ENCODE assay signal across 20 cellular contexts in genomic region chr6:1347187-1347560, GRCh38. TPM values are rescaled to one million over a fixed set of nuclear protein-coding genes. Genes with fewer than 3 reads are reported as not detected.
A peak's percentile ranks its signal among the peaks of the same experiment; 100 is the strongest.
DNase-seq lines count a peak whose midpoint lies in the region; ATAC-seq and TF ChIP-seq lines count a peak whose summit lies in the region.
"Had no signal": no experiment of that assay in that cellular context is flagged by ENCODE, and none has a peak within 500 bp of the region (broad histone marks: within the 10 kb centered on the region; RNA-seq: fewer than 3 reads in every experiment).

No MANE protein-coding gene starts in this region.

- H3K9me3 ChIP-seq in MG63 (peaks cover 18% of the 10 kb centered on the region), esophagus muscularis mucosa (peaks cover 5 to 19% (median 14%) of the 10 kb centered on the region in 4 donors), GM23248 (ENCODE audit: low read depth) (no peaks in the 10 kb centered on the region)
- H3K9me3 ChIP-seq: BE2C had no signal

- in situ Hi-C loops in GM23248 (cut with MboI) = no loop called here

- no peak for TF ChIP-seq CTCF in esophagus muscularis mucosa (IDR thresholded peaks at IDR 0.05)

- H4K8ac ChIP-seq in mesendoderm (ENCODE audit: low read depth, low read length) = no peak overlapping the region

- H3K9me3 Mint-ChIP-seq in stimulated activated memory B cell treated with anti-CD40 and anti-IgM and Interleukin-4, amounts not matched to agents 10 μg/mL and 1 μg/mL and 100 μg/mL, for 72 hours = peaks cover 34% of the 10 kb centered on the region

- intact Hi-C loops in esophagus muscularis mucosa (cut with DNase I) = no loop called here

- no peak overlapping the region for H3K9ac ChIP-seq in mesendoderm (ENCODE audit: low read length)
- no peak overlapping the region for H3K9ac ChIP-seq in GM23248

- no peak overlapping the region for H2BK5ac ChIP-seq in mesendoderm (ENCODE audit: low read length)

- peaks cover 50% of the 10 kb centered on the region for H3K27me3 Mint-ChIP-seq in stimulated activated memory B cell treated with anti-CD40 and anti-IgM and Interleukin-4, amounts not matched to agents 10 μg/mL and 1 μg/mL and 100 μg/mL, for 72 hours

- H3K27ac ChIP-seq in esophagus muscularis mucosa (replicated peaks in 1 of 4) (peak overlapping the region; percentile 52 to 75 (median 66)), mesendoderm (ENCODE audit: low read depth, low read length) (no peak overlapping the region), GM23248 (no peak overlapping the region)
- H3K27ac ChIP-seq: SJSA1 had no signal

- H3K79me2 ChIP-seq in mesendoderm (ENCODE audit: control insufficient read depth, insufficient read depth, low read length) (no peaks in the 10 kb centered on the region), GM23248 (ENCODE audit: insufficient read depth) (no peaks in the 10 kb centered on the region)

- peak; percentile 17 for DNase-seq in DMS79 treated with DMSO at 0.1 percent for 48 hours (lab: John Stamatoyannopoulos, UW)
- DNase-seq in MG63 = peak; percentile 68
- DNase-seq in esophagus muscularis mucosa (ENCODE audit: extremely low spot score) = no peak
- peak; percentile 67 for DNase-seq in mesendoderm
- DNase-seq in GM23248 = no peak
- DNase-seq: BE2C, DND-41, Kasumi-1, NCI-H1092 treated with DMSO at 0.1 percent for 48 hours, NCI-H1436 treated with DMSO at 0.1 percent for 48 hours, NCI-H2081, NCI-H446, NCI-H526, OCI-M1 had no signal

- no peak overlapping the region for H3K4ac ChIP-seq in mesendoderm (ENCODE audit: low read depth, low read length)

- no peak overlapping the region for H2BK120ac ChIP-seq in mesendoderm (ENCODE audit: low read depth, low read length)

- no peaks in the 10 kb centered on the region for H3K36me3 ChIP-seq in MG63
- no peaks in the 10 kb centered on the region for H3K36me3 ChIP-seq in esophagus muscularis mucosa
- no peaks in the 10 kb centered on the region for H3K36me3 ChIP-seq in mesendoderm (ENCODE audit: control insufficient read depth, insufficient read depth, low read length)
- H3K36me3 ChIP-seq in GM23248 (ENCODE audit: low read depth) = no peaks in the 10 kb centered on the region
- H3K36me3 ChIP-seq: BE2C had no signal

- no peak overlapping the region for H3K27ac Mint-ChIP-seq in stimulated activated memory B cell treated with anti-CD40 and anti-IgM and Interleukin-4, amounts not matched to agents 10 μg/mL and 1 μg/mL and 100 μg/mL, for 72 hours

- no peak overlapping the region for H2AK5ac ChIP-seq in mesendoderm (ENCODE audit: low read length)

- no peak for TF ChIP-seq EP300 in esophagus muscularis mucosa (IDR thresholded peaks at IDR 0.05)

- H4K20me1 ChIP-seq in GM23248 (ENCODE audit: insufficient read depth) = no peaks in the 10 kb centered on the region

- no peak overlapping the region for H4K5ac ChIP-seq in mesendoderm (ENCODE audit: low read length)

- H3K4me1 ChIP-seq in esophagus muscularis mucosa = peaks cover 11 to 49% (median 48%) of the 10 kb centered on the region in 4 donors
- no peaks in the 10 kb centered on the region for H3K4me1 ChIP-seq in mesendoderm (ENCODE audit: control insufficient read depth, low read depth, low read length)
- 0 out of 2 replicates have a peak, but pooled peaks cover 7% of the 10 kb centered on the region for H3K4me1 ChIP-seq in GM23248 (ENCODE audit: insufficient read depth)
- H3K4me1 ChIP-seq: BE2C had no signal

- no peaks in the 10 kb centered on the region for H3K79me1 ChIP-seq in mesendoderm (ENCODE audit: low read length)

- H2BK15ac ChIP-seq in mesendoderm (replicated peaks; ENCODE audit: low read depth) = no peak overlapping the region

- no peak overlapping the region for H3K23ac ChIP-seq in mesendoderm (ENCODE audit: low read length)

- H3K4me3 Mint-ChIP-seq in stimulated activated memory B cell treated with anti-CD40 and anti-IgM and Interleukin-4, amounts not matched to agents 10 μg/mL and 1 μg/mL and 100 μg/mL, for 72 hours = no peak overlapping the region

- H3K4me3 ChIP-seq in MG63 = no peak overlapping the region
- H3K4me3 ChIP-seq in esophagus muscularis mucosa = no peak overlapping the region
- no peak overlapping the region for H3K4me3 ChIP-seq in mesendoderm (ENCODE audit: low read length)
- no peak overlapping the region for H3K4me3 ChIP-seq in GM23248
- H3K4me3 ChIP-seq: SJSA1 had no signal

- no peak overlapping the region for H3K18ac ChIP-seq in mesendoderm (ENCODE audit: low read length)

- 62% methylated on average over 3 of the region's 3 CpGs for WGBS in esophagus muscularis mucosa
- WGBS in mesendoderm (ENCODE audit: extremely low coverage, insufficient coverage, low lambda C conversion rate) = no CpG with 5 or more reads among the region's 3 CpGs
- 57 to 58% methylated on average over 3 of the region's 3 CpGs for WGBS in GM23248 (ENCODE audit: low coverage in 1 of 2, low lambda C conversion rate in 2 of 2, missing lambda C conversion rate in 2 of 2), 2 experiments

- no peaks in the 10 kb centered on the region for H3K36me3 Mint-ChIP-seq in stimulated activated memory B cell treated with anti-CD40 and anti-IgM and Interleukin-4, amounts not matched to agents 10 μg/mL and 1 μg/mL and 100 μg/mL, for 72 hours

- H3F3A ChIP-seq in GM23248 (ENCODE audit: insufficient read depth) = no peaks in the 10 kb centered on the region

- no peak overlapping the region for H3K56ac ChIP-seq in mesendoderm (ENCODE audit: low read length)

- ATAC-seq in stimulated activated memory B cell treated with anti-CD40 and anti-IgM and Interleukin-4, amounts not matched to agents 10 μg/mL and 1 μg/mL and 100 μg/mL, for 72 hours = no peak
- no peak for ATAC-seq in GM18909 (IDR thresholded peaks at IDR 0.05; ENCODE audit: poor library complexity, unreplicated experiment)

- H3K4me2 ChIP-seq in mesendoderm (ENCODE audit: low read length) (no peak overlapping the region), GM23248 (ENCODE audit: unreplicated experiment) (no peak overlapping the region)

- no peaks in the 10 kb centered on the region for H3K4me1 Mint-ChIP-seq in stimulated activated memory B cell treated with anti-CD40 and anti-IgM and Interleukin-4, amounts not matched to agents 10 μg/mL and 1 μg/mL and 100 μg/mL, for 72 hours

- no peaks in the 10 kb centered on the region for H3K9me2 ChIP-seq in GM23248 (ENCODE audit: insufficient read depth)

- H3K27me3 ChIP-seq in MG63 (no peaks in the 10 kb centered on the region), esophagus muscularis mucosa (no peaks in the 10 kb centered on the region), mesendoderm (ENCODE audit: insufficient read depth, low read length, poor library complexity) (no peaks in the 10 kb centered on the region), GM23248 (replicated peaks; ENCODE audit: insufficient read depth) (no peaks in the 10 kb centered on the region)
- H3K27me3 ChIP-seq: BE2C, SJSA1 had no signal

- TF ChIP-seq POLR2A in esophagus muscularis mucosa (IDR thresholded peaks at IDR 0.05; ENCODE audit: low read depth) = no peak

- H2AFZ ChIP-seq in GM23248 = no peak overlapping the region

RNA-seq across cellular contexts. Expression of gene FOXQ1, which starts 35.3 kb away (rescaled TPM):
- 0.56 TPM in 1 of 2 replicates, not detected in the other for total RNA-seq in MG63 (2014; rRNA removed; shearing (Covaris generic); ENCODE audit: low replicate concordance)
- 1 to 10 TPM; 2.5 to 4.4 (median 2.9) TPM for total RNA-seq in esophagus muscularis mucosa
- polyA plus RNA-seq in mesendoderm (2013, experiment 1 of 2) = 0.35 TPM
- 0.28 TPM for polyA plus RNA-seq in mesendoderm (2013, experiment 2 of 2)
- under 0.01 TPM in 1 of 2 replicates, not detected in the other for total RNA-seq in GM23248 (2014; rRNA removed; shearing (Covaris generic))
- polyA plus RNA-seq in GM23248 (2016; fragmentation: Nextera tagmentation; extraction: Ambion mirVana) = not detected in 2 replicates
- total RNA-seq: Right ventricle myocardium inferior; T-helper 1 cell treated with Interleukin-12 subunit alpha and Interleukin-12 subunit beta and Interleukin-4 antibody, amounts not matched to agents 30 ng/mL and 1 ng/mL, for 36 hours had no signal

RNA-seq across cellular contexts. Expression of gene FOXF2, which starts 42.2 kb away (rescaled TPM):
- 2.0 and 4.0 TPM in 2 replicates for total RNA-seq in MG63 (2014; rRNA removed; shearing (Covaris generic); ENCODE audit: low replicate concordance)
- 100 to 1,000 TPM in 3 of 4 donors, 10 to 100 TPM in 1; 66.6 to 170 (median 120) TPM for total RNA-seq in esophagus muscularis mucosa
- polyA plus RNA-seq in mesendoderm (2013, experiment 1 of 2) = 0.17 TPM
- polyA plus RNA-seq in mesendoderm (2013, experiment 2 of 2) = 0.13 TPM
- total RNA-seq in GM23248 (2014; rRNA removed; shearing (Covaris generic)) = 5.1 and 8.3 TPM in 2 replicates
- 2.5 and 2.7 TPM in 2 replicates for polyA plus RNA-seq in GM23248 (2016; fragmentation: Nextera tagmentation; extraction: Ambion mirVana)
- total RNA-seq: A172; T-helper 1 cell treated with Interleukin-12 subunit alpha and Interleukin-12 subunit beta and Interleukin-4 antibody, amounts not matched to agents 30 ng/mL and 1 ng/mL, for 36 hours had no signal

Comparison
In these comparisons a context has a peak if more than half of its experiments do, and no peak if none do; other contexts are left out.
1. DNase-seq: peak in DMS79 treated with DMSO at 0.1 percent for 48 hours (single experiment), MG63 (single experiment) and mesendoderm (single experiment); none in esophagus muscularis mucosa (single experiment) and GM23248 (single experiment).
2. H3K27ac ChIP-seq: peak in esophagus muscularis mucosa (4 of 4); none in mesendoderm (single experiment) and GM23248 (single experiment).